In genomic region chr2:30203156-30203555, GRCh38 we compare ENCODE assay signal across 16 cellular contexts. TPM values are rescaled to one million over a fixed set of nuclear protein-coding genes. Genes with fewer than 3 reads are reported as not detected.
DNase-seq lines count a peak whose midpoint lies in the region; ATAC-seq and TF ChIP-seq lines count a peak whose summit lies in the region.
"Had no signal": no experiment of that assay in that cellular context is flagged by ENCODE, and none has a peak within 500 bp of the region (broad histone marks: within the 10 kb centered on the region; RNA-seq: fewer than 3 reads in every experiment).

No MANE protein-coding gene starts in this region.

- H3K27ac ChIP-seq in VCaP: peak overlapping the region; percentile 34
- peak overlapping the region in 3 of 4 donors; percentile 8 to 71 (median 37) for H3K27ac ChIP-seq in gastroesophageal sphincter
- H3K27ac ChIP-seq in sigmoid colon: peak overlapping the region in 3 of 4 donors; percentile 60 to 73 (median 62)
- H3K27ac ChIP-seq: GM23248 had no signal

- H3K9me3 ChIP-seq in gastroesophageal sphincter (no peaks in the 10 kb centered on the region), sigmoid colon (no peaks in the 10 kb centered on the region)

- intact Hi-C loops in sigmoid colon (cut with DNase I): no loop called here

- TF ChIP-seq EP300 in gastroesophageal sphincter (IDR thresholded peaks at IDR 0.05) (no peak), sigmoid colon (IDR thresholded peaks at IDR 0.05) (no peak)

- H3K27me3 ChIP-seq in gastroesophageal sphincter (no peaks in the 10 kb centered on the region), sigmoid colon (no peaks in the 10 kb centered on the region)

- TF ChIP-seq POLR2A in gastroesophageal sphincter (IDR thresholded peaks at IDR 0.05) (no peak), sigmoid colon (IDR thresholded peaks at IDR 0.05) (no peak)

- DNase-seq in sigmoid colon: peak; percentile 61
- DNase-seq in NCI-H2171 (lab: John Stamatoyannopoulos, UW): no peak
- DNase-seq in HEK293T (ENCODE audit: extremely low spot score): no peak
- no peak for DNase-seq in activated effector memory CD4-positive, alpha-beta T cell treated with Interleukin-2 at 50 U/mL for 16 hours
- DNase-seq: Calu3; CD4-positive, alpha-beta memory T cell; COR-L47; DMS53; DMS79 treated with DMSO at 0.1 percent for 48 hours; GF-D8; GM23248; H7; HCEC 1CT had no signal

- H3K4me1 ChIP-seq in gastroesophageal sphincter: peaks cover 0 to 22% (median 0%) of the 10 kb centered on the region in 3 donors
- H3K4me1 ChIP-seq in sigmoid colon: peaks cover 0 to 24% (median 22%) of the 10 kb centered on the region in 4 donors

- H3K36me3 ChIP-seq in gastroesophageal sphincter (no peaks in the 10 kb centered on the region), sigmoid colon (no peaks in the 10 kb centered on the region)

- CTCF ChIA-PET in HEK293T (lab: Yijun Ruan, JAX): interaction anchor here (0.6 kb wide), 1 partner anchor 38 kb away, joined by 3 read pairs; no protein-coding TSS in a partner anchor

- WGBS in gastroesophageal sphincter (ENCODE audit: low coverage in 1 of 2), 2 donors: 47 to 68% methylated on average over 4 to 5 of the region's 7 CpGs
- 93 to 94% methylated on average over 7 of the region's 7 CpGs for WGBS in sigmoid colon, 2 donors

- TF ChIP-seq CTCF in VCaP (conservative IDR thresholded peaks at IDR 0.05) (no peak), gastroesophageal sphincter (IDR thresholded peaks at IDR 0.05) (no peak), sigmoid colon (IDR thresholded peaks at IDR 0.05) (no peak)

- POLR2A ChIA-PET in HEK293T (lab: Yijun Ruan, JAX): no interaction called here

- ATAC-seq in gastroesophageal sphincter: no peak

- H3K4me3 ChIP-seq in gastroesophageal sphincter (no peak overlapping the region), sigmoid colon (no peak overlapping the region)
- H3K4me3 ChIP-seq: GM23248 had no signal

TF ChIP-seq in HEK293T, 16 proteins besides CTCF, POLR2A, EP300 and RAD21:
- no peak for TF ChIP-seq FOXK2 (IDR thresholded peaks at IDR 0.05)
- TF ChIP-seq CTBP1 (IDR thresholded peaks at IDR 0.05; ENCODE audit: borderline replicate concordance): no peak
- TF ChIP-seq SUZ12 (IDR thresholded peaks at IDR 0.05): no peak
- TF ChIP-seq TARDBP (IDR thresholded peaks at IDR 0.05): no peak
- TF ChIP-seq FOXM1 (IDR thresholded peaks at IDR 0.05; ENCODE audit: borderline replicate concordance): no peak
- no peak for TF ChIP-seq PKNOX1 (IDR thresholded peaks at IDR 0.05)

RNA-seq across cellular contexts. Expression of gene LBH, which starts 28.2 kb away (rescaled TPM):
- total RNA-seq in gastroesophageal sphincter (100 to 1,000 TPM in 3 of 4 donors, 10 to 100 TPM in 1; 62.3 to 509 (median 348) TPM), sigmoid colon (10 to 100 TPM; 11.4 to 25.0 (median 22.2) TPM)
- 10 to 100 TPM in 1 of 3 donors, 1 to 10 TPM in 2; 4.2 to 51.8 (median 5.3) TPM for polyA plus RNA-seq in sigmoid colon
- total RNA-seq: G401 had no signal

RNA-seq across cellular contexts. Expression of gene YPEL5, which starts 56.3 kb away (rescaled TPM):
- total RNA-seq in gastroesophageal sphincter: 100 to 1,000 TPM; 109 to 159 (median 136) TPM
- 100 to 1,000 TPM; 116 to 155 (median 139) TPM for total RNA-seq in sigmoid colon
- 100 to 1,000 TPM in 1 of 3 donors, 10 to 100 TPM in 2; 36.9 to 132 (median 93.7) TPM for polyA plus RNA-seq in sigmoid colon
